In the genomic region with DNA sequence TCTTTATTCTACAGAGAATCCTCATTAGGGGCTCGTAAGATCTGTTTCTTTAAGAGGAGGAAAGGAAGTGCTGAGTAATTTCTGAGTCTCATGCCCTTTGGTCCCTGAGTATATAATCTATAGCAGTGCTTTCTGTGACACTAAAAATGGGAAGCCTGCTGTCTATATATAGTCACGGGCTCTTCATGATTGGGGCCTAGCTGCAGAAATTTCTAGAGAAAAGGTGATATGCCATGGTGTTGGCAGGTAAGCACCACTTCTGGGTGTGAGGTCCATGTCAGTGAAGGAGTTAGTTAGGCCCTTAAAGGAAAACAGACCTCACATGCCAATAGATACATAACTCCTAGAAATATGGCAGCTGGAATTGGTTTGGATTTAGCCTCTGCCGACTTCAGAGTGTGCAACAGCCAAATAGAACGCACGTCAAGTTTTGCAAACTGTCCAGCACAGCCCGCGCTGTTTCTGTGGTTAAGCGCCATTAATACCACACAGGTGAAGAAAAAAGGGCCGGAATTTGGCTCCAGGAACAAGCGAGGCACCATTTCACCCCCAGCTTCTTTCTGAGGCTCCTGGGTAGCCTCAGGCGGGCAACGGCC, we compare ENCODE assay signal across 8 cellular contexts.
DNase-seq lines count a peak whose midpoint lies in the region; ATAC-seq and TF ChIP-seq lines count a peak whose summit lies in the region.

No MANE protein-coding gene starts in this region.

- H3K27ac Mint-ChIP-seq in activated T-cell treated with anti-CD3 and anti-CD28 coated beads, Interleukin-2, amount 50 U/mL, for 72 hours = no peak overlapping the region
- peak overlapping the region in 3 of 5 experiments; percentile 79 to 93 (median 86) for H3K27ac Mint-ChIP-seq in brain

- peak overlapping the region; percentile 22 for H3K4me3 Mint-ChIP-seq in activated T-cell treated with anti-CD3 and anti-CD28 coated beads, Interleukin-2, amount 50 U/mL, for 72 hours
- peak overlapping the region; percentile 78 to 85 (median 79) for H3K4me3 Mint-ChIP-seq in brain

- intact Hi-C loops in uterus (cut with DNase I; ENCODE audit: low total_unique reads) = loop anchor here (5.0 kb wide), 1 partner anchor 60 kb away; no protein-coding TSS in a partner anchor

- H3K27ac ChIP-seq in liver (ENCODE audit: low read depth in 1 of 2, low read length in 2 of 2) (peak overlapping the region; percentile 92 to 99), uterus (peak overlapping the region; percentile 98 to 99)

- H3K27me3 ChIP-seq in liver (ENCODE audit: control insufficient read depth in 4 of 4, insufficient read depth in 4 of 4, low read length in 3 of 4) (no peaks in the 10 kb centered on the region), uterus (no peaks in the 10 kb centered on the region)

- H3K9ac ChIP-seq in liver (ENCODE audit: low read depth in 1 of 2, low read length in 2 of 2) = peak overlapping the region; percentile 13 to 66

- WGBS in liver = 25% methylated on average over 12 of the region's 12 CpGs

- H3K9me3 ChIP-seq in liver (ENCODE audit: control insufficient read depth in 4 of 4, low read length in 3 of 4) (no peaks in the 10 kb centered on the region), uterus (no peaks in the 10 kb centered on the region)

- H3K36me3 ChIP-seq in liver (ENCODE audit: control insufficient read depth in 4 of 4, insufficient read depth in 3 of 4, low read depth in 1 of 4, low read length in 3 of 4) (no peaks in the 10 kb centered on the region), uterus (no peaks in the 10 kb centered on the region)

- TF ChIP-seq POLR2A in uterus (IDR thresholded peaks at IDR 0.05) = no peak

- ATAC-seq in activated T-cell treated with anti-CD3 and anti-CD28 coated beads, Interleukin-2, amount 50 U/mL, for 72 hours (replicated peaks in 1 of 2) = no peak
- ATAC-seq in GM18861 (IDR thresholded peaks at IDR 0.05; ENCODE audit: unreplicated experiment) = no peak

- no peaks in the 10 kb centered on the region for H3K36me3 Mint-ChIP-seq in activated T-cell treated with anti-CD3 and anti-CD28 coated beads, Interleukin-2, amount 50 U/mL, for 72 hours (ENCODE audit: insufficient read depth in 2 of 2)
- H3K36me3 Mint-ChIP-seq in brain = peaks cover 5% of the 10 kb centered on the region

- no peaks in the 10 kb centered on the region for H3K9me3 Mint-ChIP-seq in activated T-cell treated with anti-CD3 and anti-CD28 coated beads, Interleukin-2, amount 50 U/mL, for 72 hours
- H3K9me3 Mint-ChIP-seq in brain = peaks cover 3 to 5% (median 4%) of the 10 kb centered on the region in 5 experiments

- H3K4me1 Mint-ChIP-seq in activated T-cell treated with anti-CD3 and anti-CD28 coated beads, Interleukin-2, amount 50 U/mL, for 72 hours (ENCODE audit: low read depth) = no peaks in the 10 kb centered on the region
- H3K4me1 Mint-ChIP-seq in brain = peaks cover 43% of the 10 kb centered on the region

- TF ChIP-seq CTCF in brain (conservative IDR thresholded peaks at IDR 0.05) = no peak
- no peak for TF ChIP-seq CTCF in liver (IDR thresholded peaks at IDR 0.05; ENCODE audit: low read depth, low read length, missing input control)
- no peak for TF ChIP-seq CTCF in uterus (IDR thresholded peaks at IDR 0.05)

- H3K4me1 ChIP-seq in liver (ENCODE audit: control insufficient read depth in 4 of 4, insufficient read depth in 4 of 4, low read length in 3 of 4) (peaks cover 3 to 8% (median 5%) of the 10 kb centered on the region in 4 donors), uterus (peaks cover 6 to 7% of the 10 kb centered on the region in 2 donors)

- peaks cover 44% of the 10 kb centered on the region for H3K27me3 Mint-ChIP-seq in activated T-cell treated with anti-CD3 and anti-CD28 coated beads, Interleukin-2, amount 50 U/mL, for 72 hours (ENCODE audit: low read depth)
- H3K27me3 Mint-ChIP-seq in brain = peaks cover 46% of the 10 kb centered on the region

- DNase-seq in activated T-cell treated with anti-CD3 and anti-CD28 coated beads, Interleukin-2, amount 50 U/mL, for 72 hours = no peak
- DNase-seq in activated T-cell treated with anti-CD3 and anti-CD28 coated beads, Interleukin-2, amount 50 U/mL, for 48 hours = no peak
- no peak for DNase-seq in uterus
- no peak for DNase-seq in NCI-H345 (lab: John Stamatoyannopoulos, UW)
- DNase-seq in amygdala (lab: John Stamatoyannopoulos, UW) = no peak

- H3K4me3 ChIP-seq in liver (ENCODE audit: low read depth in 1 of 3, low read length in 3 of 3) = peak overlapping the region; percentile 51 to 72 (median 57)
- peak overlapping the region; percentile 23 to 82 for H3K4me3 ChIP-seq in uterus

- no peak for TF ChIP-seq RAD21 in liver (IDR thresholded peaks at IDR 0.05)

TF ChIP-seq in liver, 16 proteins besides CTCF, POLR2A, EP300 and RAD21:
- peak; percentile 78 for TF ChIP-seq YY1 (IDR thresholded peaks at IDR 0.05)
- TF ChIP-seq, protein P1, sequence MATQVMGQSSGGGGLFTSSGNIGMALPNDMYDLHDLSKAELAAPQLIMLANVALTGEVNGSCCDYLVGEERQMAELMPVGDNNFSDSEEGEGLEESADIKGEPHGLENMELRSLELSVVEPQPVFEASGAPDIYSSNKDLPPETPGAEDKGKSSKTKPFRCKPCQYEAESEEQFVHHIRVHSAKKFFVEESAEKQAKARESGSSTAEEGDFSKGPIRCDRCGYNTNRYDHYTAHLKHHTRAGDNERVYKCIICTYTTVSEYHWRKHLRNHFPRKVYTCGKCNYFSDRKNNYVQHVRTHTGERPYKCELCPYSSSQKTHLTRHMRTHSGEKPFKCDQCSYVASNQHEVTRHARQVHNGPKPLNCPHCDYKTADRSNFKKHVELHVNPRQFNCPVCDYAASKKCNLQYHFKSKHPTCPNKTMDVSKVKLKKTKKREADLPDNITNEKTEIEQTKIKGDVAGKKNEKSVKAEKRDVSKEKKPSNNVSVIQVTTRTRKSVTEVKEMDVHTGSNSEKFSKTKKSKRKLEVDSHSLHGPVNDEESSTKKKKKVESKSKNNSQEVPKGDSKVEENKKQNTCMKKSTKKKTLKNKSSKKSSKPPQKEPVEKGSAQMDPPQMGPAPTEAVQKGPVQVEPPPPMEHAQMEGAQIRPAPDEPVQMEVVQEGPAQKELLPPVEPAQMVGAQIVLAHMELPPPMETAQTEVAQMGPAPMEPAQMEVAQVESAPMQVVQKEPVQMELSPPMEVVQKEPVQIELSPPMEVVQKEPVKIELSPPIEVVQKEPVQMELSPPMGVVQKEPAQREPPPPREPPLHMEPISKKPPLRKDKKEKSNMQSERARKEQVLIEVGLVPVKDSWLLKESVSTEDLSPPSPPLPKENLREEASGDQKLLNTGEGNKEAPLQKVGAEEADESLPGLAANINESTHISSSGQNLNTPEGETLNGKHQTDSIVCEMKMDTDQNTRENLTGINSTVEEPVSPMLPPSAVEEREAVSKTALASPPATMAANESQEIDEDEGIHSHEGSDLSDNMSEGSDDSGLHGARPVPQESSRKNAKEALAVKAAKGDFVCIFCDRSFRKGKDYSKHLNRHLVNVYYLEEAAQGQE (IDR thresholded peaks at IDR 0.05) = peak; percentile 70
- TF ChIP-seq FOXA1 (IDR thresholded peaks at IDR 0.05) = no peak
TF ChIP-seq in liver: peak in this region for 2.
